ENCODE assay signal across 1 cellular context in genomic region chr14:20429801-20430669, GRCh38.
A peak's percentile ranks its signal among the peaks of the same experiment; 100 is the strongest.
TF ChIP-seq lines count a peak whose summit lies in the region.

No MANE protein-coding gene starts in this region.

TF ChIP-seq in HepG2, 621 proteins besides CTCF, POLR2A, EP300 and RAD21 (continued from another document and continues in another):
- TF ChIP-seq ZNF292 (CRISPR knock-in tag; IDR thresholded peaks at IDR 0.05; ENCODE audit: borderline replicate concordance, low read depth) = peak; percentile 92
- peak; percentile 40; the same call in 1 of the 2 replicates for TF ChIP-seq ARNTL (CRISPR knock-in tag; IDR thresholded peaks at IDR 0.05)
- TF ChIP-seq LCORL (IDR thresholded peaks at IDR 0.05) = peak; percentile 88
- TF ChIP-seq LCORL (CRISPR knock-in tag; IDR thresholded peaks at IDR 0.05) = no peak; the same call in 1 of the 2 replicates
- no peak for TF ChIP-seq CREBL2 (CRISPR knock-in tag; IDR thresholded peaks at IDR 0.05; ENCODE audit: borderline replicate concordance)
- peak; percentile 79 for TF ChIP-seq ZNF280D (CRISPR knock-in tag; IDR thresholded peaks at IDR 0.05)
- TF ChIP-seq MXI1 (IDR thresholded peaks at IDR 0.05; ENCODE audit: borderline replicate concordance, low read depth, low read length) = peak; percentile 52; the same call in 1 of the 3 replicates
- TF ChIP-seq ZBTB20 (CRISPR knock-in tag; IDR thresholded peaks at IDR 0.05; ENCODE audit: borderline replicate concordance, low read depth) = peak; percentile 64; the same call in 1 of the 2 replicates
- peak; percentile 42; the same call in 1 of the 2 replicates for TF ChIP-seq ATF2 (CRISPR knock-in tag; IDR thresholded peaks at IDR 0.05)
- TF ChIP-seq YY1 (IDR thresholded peaks at IDR 0.05; ENCODE audit: insufficient read depth, insufficient replicate concordance, low read depth, low read length) = no peak
- TF ChIP-seq ARID5B (CRISPR knock-in tag; IDR thresholded peaks at IDR 0.05) = peak; percentile 72
- peak; percentile 22; the same call in 1 of the 2 replicates for TF ChIP-seq HMG20A (CRISPR knock-in tag; IDR thresholded peaks at IDR 0.05; ENCODE audit: borderline replicate concordance)
- TF ChIP-seq POGZ (CRISPR knock-in tag; IDR thresholded peaks at IDR 0.05) = 0 out of 2 replicates have a peak, but pooled peaks have one; percentile 19
- TF ChIP-seq ZNF441 (CRISPR knock-in tag; IDR thresholded peaks at IDR 0.05; ENCODE audit: borderline replicate concordance) = peak; percentile 42; the same call in 1 of the 2 replicates
- TF ChIP-seq ZNF101 (CRISPR knock-in tag; IDR thresholded peaks at IDR 0.05; ENCODE audit: borderline replicate concordance, low read depth) = no peak
- peak; percentile 43; the same call in 1 of the 2 replicates for TF ChIP-seq PAXIP1 (CRISPR knock-in tag; conservative IDR thresholded peaks at IDR 0.05)
- peak; percentile 95 for TF ChIP-seq ZNF687 (CRISPR knock-in tag; IDR thresholded peaks at IDR 0.05)
- peak; percentile 71 for TF ChIP-seq BORCS8-MEF2B (CRISPR knock-in tag; IDR thresholded peaks at IDR 0.05)
- TF ChIP-seq HMGXB4 (CRISPR knock-in tag; IDR thresholded peaks at IDR 0.05; ENCODE audit: borderline replicate concordance in 1 of 2, low read depth in 1 of 2) = no peak
- TF ChIP-seq ZMYM3 (CRISPR knock-in tag; IDR thresholded peaks at IDR 0.05) = peak; percentile 94
- TF ChIP-seq ZSCAN22 (CRISPR knock-in tag; IDR thresholded peaks at IDR 0.05) = 0 out of 2 replicates have a peak, but pooled peaks have one; percentile 43
- TF ChIP-seq ZNF609 (CRISPR knock-in tag; IDR thresholded peaks at IDR 0.05; ENCODE audit: borderline replicate concordance) = peak; percentile 61; the same call in 1 of the 2 replicates
- TF ChIP-seq ATF7 (IDR thresholded peaks at IDR 0.05) = no peak
- TF ChIP-seq ATF7 (CRISPR knock-in tag; IDR thresholded peaks at IDR 0.05) = 0 out of 2 replicates have a peak, but pooled peaks have one; percentile 53
- TF ChIP-seq CENPX (CRISPR knock-in tag; IDR thresholded peaks at IDR 0.05) = no peak
- peak; percentile 46; the same call in 1 of the 2 replicates for TF ChIP-seq GATAD2A (CRISPR knock-in tag; IDR thresholded peaks at IDR 0.05)
- no peak for TF ChIP-seq GABPA (IDR thresholded peaks at IDR 0.05; ENCODE audit: low read depth, low read length)
- no peak for TF ChIP-seq GABPA (CRISPR knock-in tag; IDR thresholded peaks at IDR 0.05; ENCODE audit: low read depth)
- no peak for TF ChIP-seq ZNF772 (CRISPR knock-in tag; IDR thresholded peaks at IDR 0.05)
